10 cellular contexts compared by ENCODE assay signal in the genomic region with DNA sequence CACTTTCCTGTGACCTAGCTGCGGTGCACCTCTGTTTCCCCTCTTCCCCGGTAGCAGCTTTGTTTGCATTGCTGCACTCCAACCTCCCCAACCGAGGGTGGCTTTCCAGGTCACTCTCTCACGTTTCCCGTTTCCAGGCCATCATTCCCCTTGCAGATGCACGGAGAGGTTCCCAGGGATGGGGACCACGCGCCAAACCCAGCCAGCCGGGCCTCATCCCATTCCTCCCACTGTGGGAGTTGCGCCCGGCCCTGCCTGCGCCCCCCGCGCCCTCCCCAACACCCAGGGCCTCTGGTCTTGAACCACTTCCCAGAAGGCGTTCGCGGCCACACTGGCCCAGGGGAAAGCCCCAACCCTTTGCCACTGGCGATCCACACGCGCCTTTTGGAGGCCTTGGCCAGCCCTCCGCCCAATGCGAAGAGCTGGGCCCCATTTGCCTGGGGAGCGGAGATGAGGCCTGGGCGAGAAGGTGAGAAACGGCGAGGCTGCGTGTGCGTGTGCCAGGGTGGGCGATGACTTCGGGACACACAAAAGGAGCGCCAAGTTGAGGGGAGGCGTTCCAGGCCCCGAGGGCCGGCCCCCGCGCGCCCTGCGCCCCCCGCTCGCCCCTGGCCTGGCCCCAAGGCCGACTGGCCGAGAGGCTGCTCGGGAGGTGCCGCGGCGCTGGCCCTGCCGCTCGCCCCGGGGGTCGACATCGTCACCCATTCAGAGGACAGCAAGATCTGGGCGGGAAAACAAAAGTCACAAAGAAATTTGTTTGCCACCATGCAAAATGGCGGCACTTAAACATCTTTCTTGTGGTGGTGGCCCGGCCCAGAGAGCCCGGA. TPM values are rescaled to one million over a fixed set of nuclear protein-coding genes. Genes with fewer than 3 reads are reported as not detected.
DNase-seq lines count a peak whose midpoint lies in the region; ATAC-seq and TF ChIP-seq lines count a peak whose summit lies in the region.
"Had no signal": no experiment of that assay in that cellular context is flagged by ENCODE, and none has a peak within 500 bp of the region (broad histone marks: within the 10 kb centered on the region; RNA-seq: fewer than 3 reads in every experiment).

No MANE protein-coding gene starts in this region.

- no peak for TF ChIP-seq CTCF in ovary (IDR thresholded peaks at IDR 0.05)
- TF ChIP-seq CTCF in Caco-2 (IDR thresholded peaks at IDR 0.05; ENCODE audit: insufficient read depth in 1 of 2, low read depth in 1 of 2, low read length in 1 of 2, severe bottlenecking in 1 of 2, unreplicated experiment in 1 of 2): no peak

- intact Hi-C loops in right cardiac atrium (cut with DNase I): no loop called here
- intact Hi-C loops in ovary (cut with DNase I): loop anchor here in 2 of 4 donors (10.0 kb wide), 1 partner anchor 815 kb away; a partner anchor contains a TSS
- intact Hi-C loops in Caco-2 (cut with micrococcal nuclease; ENCODE audit: unreplicated experiment): no loop called here

- POLR2A ChIA-PET in Caco-2 (lab: Charles Lee): no interaction called here

- H3K27me3 Mint-ChIP-seq in stimulated activated naive CD8-positive, alpha-beta T cell treated with anti-CD3 and anti-CD28 coated beads, Interleukin-15, amount 100 ng/mL, for 72 hours: peaks cover 82% of the 10 kb centered on the region
- no peaks in the 10 kb centered on the region for H3K27me3 Mint-ChIP-seq in Caco-2 (ENCODE audit: insufficient read depth, unreplicated experiment)
- peaks cover 64% of the 10 kb centered on the region for H3K27me3 Mint-ChIP-seq in activated naive CD8-positive, alpha-beta T cell treated with anti-CD3 and anti-CD28 coated beads, Interleukin-2, amount 50 U/mL, for 24 hours

- H3K27me3 ChIP-seq in right cardiac atrium (ENCODE audit: control insufficient read depth, insufficient read depth): no peaks in the 10 kb centered on the region
- no peaks in the 10 kb centered on the region for H3K27me3 ChIP-seq in ovary
- H3K27me3 ChIP-seq in Caco-2 (replicated peaks; ENCODE audit: control insufficient read depth, insufficient read depth, low read length): no peaks in the 10 kb centered on the region

- H3K4me1 Mint-ChIP-seq in stimulated activated naive CD8-positive, alpha-beta T cell treated with anti-CD3 and anti-CD28 coated beads, Interleukin-15, amount 100 ng/mL, for 72 hours: no peaks in the 10 kb centered on the region
- H3K4me1 Mint-ChIP-seq in Caco-2 (ENCODE audit: low read depth, unreplicated experiment): peaks cover 63% of the 10 kb centered on the region
- H3K4me1 Mint-ChIP-seq in activated naive CD8-positive, alpha-beta T cell treated with anti-CD3 and anti-CD28 coated beads, Interleukin-2, amount 50 U/mL, for 24 hours: no peaks in the 10 kb centered on the region

- H3K9me3 Mint-ChIP-seq in stimulated activated naive CD8-positive, alpha-beta T cell treated with anti-CD3 and anti-CD28 coated beads, Interleukin-15, amount 100 ng/mL, for 72 hours: no peaks in the 10 kb centered on the region
- H3K9me3 Mint-ChIP-seq in Caco-2 (ENCODE audit: unreplicated experiment): no peaks in the 10 kb centered on the region
- no peaks in the 10 kb centered on the region for H3K9me3 Mint-ChIP-seq in activated naive CD8-positive, alpha-beta T cell treated with anti-CD3 and anti-CD28 coated beads, Interleukin-2, amount 50 U/mL, for 24 hours
- H3K9me3 Mint-ChIP-seq: naive thymus-derived CD4-positive, alpha-beta T cell had no signal

- H3K36me3 ChIP-seq in ovary (no peaks in the 10 kb centered on the region), Caco-2 (ENCODE audit: control insufficient read depth, insufficient read depth, low read length) (no peaks in the 10 kb centered on the region)

- H3K27ac ChIP-seq in right cardiac atrium (ENCODE audit: low read length): no peak overlapping the region
- peak overlapping the region; percentile 66 to 68 for H3K27ac ChIP-seq in ovary

- H3K9me3 ChIP-seq in right cardiac atrium (ENCODE audit: control insufficient read depth, low read length) (no peaks in the 10 kb centered on the region), ovary (no peaks in the 10 kb centered on the region), Caco-2 (no peaks in the 10 kb centered on the region)

- peak; percentile 31 for ATAC-seq in stimulated activated naive CD8-positive, alpha-beta T cell treated with anti-CD3 and anti-CD28 coated beads, Interleukin-15, amount 100 ng/mL, for 72 hours
- ATAC-seq in stimulated activated naive CD8-positive, alpha-beta T cell treated with anti-CD3 and anti-CD28 coated beads, Interleukin-15, Interleukin-2, amounts not matched to agents 100 U/mL and 50 U/mL, for 24 hours: no peak
- ATAC-seq in right cardiac atrium (peak in 1 of 2 donors; percentile 52), GM21576 (IDR thresholded peaks at IDR 0.05; ENCODE audit: unreplicated experiment) (no peak)
- no peak for ATAC-seq in activated naive CD8-positive, alpha-beta T cell treated with anti-CD3 and anti-CD28 coated beads, Interleukin-2, amount 50 U/mL, for 24 hours
- ATAC-seq: naive thymus-derived CD4-positive, alpha-beta T cell had no signal

- H3K36me3 Mint-ChIP-seq in Caco-2 (ENCODE audit: insufficient read depth, unreplicated experiment): no peaks in the 10 kb centered on the region
- H3K36me3 Mint-ChIP-seq in activated naive CD8-positive, alpha-beta T cell treated with anti-CD3 and anti-CD28 coated beads, Interleukin-2, amount 50 U/mL, for 24 hours (ENCODE audit: low read depth): no peaks in the 10 kb centered on the region

- no TSS peak for BruUV-seq in Caco-2 (replicated peaks; lab: Mats Ljungman, UMichigan)

- DNase-seq in stimulated activated naive CD8-positive, alpha-beta T cell treated with anti-CD3 and anti-CD28 coated beads, Interleukin-15, amount 100 ng/mL, for 72 hours: no peak
- DNase-seq in stimulated activated naive CD8-positive, alpha-beta T cell treated with anti-CD3 and anti-CD28 coated beads, Interleukin-15, Interleukin-2, amounts not matched to agents 100 U/mL and 50 U/mL, for 24 hours: no peak
- DNase-seq in right cardiac atrium: peak; percentile 31 to 76 (median 76)
- peak in 4 of 5 donors; percentile 31 to 65 (median 54) for DNase-seq in ovary
- no peak for DNase-seq in Caco-2
- no peak for DNase-seq in NCI-H446 treated with DMSO at 0.1 percent for 48 hours (lab: John Stamatoyannopoulos, UW)
- DNase-seq in activated naive CD8-positive, alpha-beta T cell treated with anti-CD3 and anti-CD28 coated beads, Interleukin-2, amount 50 U/mL, for 24 hours: no peak
- DNase-seq: naive thymus-derived CD4-positive, alpha-beta T cell; NCI-H1417 treated with DMSO at 0.1 percent for 48 hours had no signal

- WGBS in right cardiac atrium: 60% methylated on average over 55 of the region's 55 CpGs
- 50 to 60% (median 57%) methylated on average over 54 to 55 of the region's 55 CpGs for WGBS in ovary, 3 donors

- no peak for TF ChIP-seq POLR2A in ovary (IDR thresholded peaks at IDR 0.05)

- CTCF ChIA-PET in Caco-2 (lab: Charles Lee): interaction anchor here (0.6 to 0.7 kb wide), 2 partner anchors 220 to 221 kb away, joined by 3 to 4 read pairs; no protein-coding TSS in a partner anchor

- no peak overlapping the region for H3K4me3 Mint-ChIP-seq in stimulated activated naive CD8-positive, alpha-beta T cell treated with anti-CD3 and anti-CD28 coated beads, Interleukin-15, amount 100 ng/mL, for 72 hours
- H3K4me3 Mint-ChIP-seq in Caco-2 (ENCODE audit: unreplicated experiment): no peak overlapping the region
- no peak overlapping the region for H3K4me3 Mint-ChIP-seq in activated naive CD8-positive, alpha-beta T cell treated with anti-CD3 and anti-CD28 coated beads, Interleukin-2, amount 50 U/mL, for 24 hours
- H3K4me3 Mint-ChIP-seq: naive thymus-derived CD4-positive, alpha-beta T cell had no signal

- no peak for TF ChIP-seq EP300 in ovary (IDR thresholded peaks at IDR 0.05)

- H3K4me3 ChIP-seq in right cardiac atrium (ENCODE audit: low read length) (peak overlapping the region; percentile 56), ovary (peak overlapping the region; percentile 45), Caco-2 (ENCODE audit: low read depth, low read length) (no peak overlapping the region)

- H3K27ac Mint-ChIP-seq in stimulated activated naive CD8-positive, alpha-beta T cell treated with anti-CD3 and anti-CD28 coated beads, Interleukin-15, amount 100 ng/mL, for 72 hours: no peak overlapping the region
- H3K27ac Mint-ChIP-seq in Caco-2 (ENCODE audit: unreplicated experiment): no peak overlapping the region
- no peak overlapping the region for H3K27ac Mint-ChIP-seq in activated naive CD8-positive, alpha-beta T cell treated with anti-CD3 and anti-CD28 coated beads, Interleukin-2, amount 50 U/mL, for 24 hours
- H3K27ac Mint-ChIP-seq: naive thymus-derived CD4-positive, alpha-beta T cell had no signal

- no peaks in the 10 kb centered on the region for H3K4me1 ChIP-seq in right cardiac atrium (ENCODE audit: control insufficient read depth, insufficient read depth, low read length)
- H3K4me1 ChIP-seq in ovary (ENCODE audit: insufficient read depth): peaks cover 2% of the 10 kb centered on the region
- peaks cover 47% of the 10 kb centered on the region for H3K4me1 ChIP-seq in Caco-2

RNA-seq across cellular contexts. Expression of a gene that starts 15.9 kb away (rescaled TPM):
- total RNA-seq in right cardiac atrium (1 to 10 TPM; 2.1 to 6.3 (median 4.6) TPM), ovary (1 to 10 TPM; 1.1 to 4.2 (median 3.4) TPM), Caco-2 (2022) (5.7 and 6.3 TPM in 2 replicates)
- polyA plus RNA-seq in right cardiac atrium (0.88 TPM), ovary (1 to 10 TPM; 1.1 to 1.7 TPM)

RNA-seq across cellular contexts. Expression of a gene that starts 24.4 kb away (rescaled TPM):
- total RNA-seq in right cardiac atrium (10 to 100 TPM; 26.6 to 36.1 (median 29.8) TPM), ovary (10 to 100 TPM; 32.3 to 55.1 (median 43.7) TPM), Caco-2 (2022) (84.3 and 85.3 TPM in 2 replicates)
- polyA plus RNA-seq in right cardiac atrium (14.1 TPM), ovary (10 to 100 TPM; 23.6 to 27.4 TPM)

Comparison
In these comparisons a context has a peak if more than half of its experiments do, and no peak if none do; other contexts are left out.
1. DNase-seq: peak in right cardiac atrium (3 of 3) and ovary (4 of 5); none in stimulated activated naive CD8-positive, alpha-beta T cell treated with anti-CD3 and anti-CD28 coated beads, Interleukin-15, amount 100 ng/mL, for 72 hours (0 of 2), stimulated activated naive CD8-positive, alpha-beta T cell treated with anti-CD3 and anti-CD28 coated beads, Interleukin-15, Interleukin-2, amounts not matched to agents 100 U/mL and 50 U/mL, for 24 hours (single experiment), Caco-2 (0 of 2), NCI-H446 treated with DMSO at 0.1 percent for 48 hours (single experiment) and activated naive CD8-positive, alpha-beta T cell treated with anti-CD3 and anti-CD28 coated beads, Interleukin-2, amount 50 U/mL, for 24 hours (single experiment).